ENCODE assay signal across 12 cellular contexts in the genomic region with DNA sequence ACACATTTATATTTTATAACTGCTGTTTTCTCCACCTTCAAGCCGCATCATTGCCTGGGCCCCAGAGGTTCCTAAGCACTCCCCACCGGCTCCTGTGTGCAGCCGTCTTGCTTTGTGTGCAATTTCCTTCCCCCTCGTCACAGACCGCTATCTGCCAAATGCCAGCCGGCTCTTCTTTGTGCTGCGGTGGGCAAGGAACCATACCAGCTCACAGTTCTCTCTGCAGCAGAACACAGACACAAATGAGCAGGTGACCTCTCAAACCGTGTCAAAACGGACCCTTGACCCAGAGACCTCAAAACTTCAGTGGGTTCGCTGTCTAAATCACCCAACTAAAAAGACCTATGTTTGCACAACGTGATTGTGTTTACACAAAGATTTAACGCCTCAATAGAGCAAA.
A peak's percentile ranks its signal among the peaks of the same experiment; 100 is the strongest.
DNase-seq lines count a peak whose midpoint lies in the region; ATAC-seq and TF ChIP-seq lines count a peak whose summit lies in the region.
"Had no signal": no experiment of that assay in that cellular context is flagged by ENCODE, and none has a peak within 500 bp of the region (broad histone marks: within the 10 kb centered on the region; RNA-seq: fewer than 3 reads in every experiment).

No MANE protein-coding gene starts in this region.

- peak overlapping the region; percentile 80 for H3K27ac ChIP-seq in angular gyrus (ENCODE audit: low read depth, low read length)
- H3K27ac ChIP-seq: SK-N-MC had no signal

- H3K27me3 Mint-ChIP-seq in memory B cell = no peaks in the 10 kb centered on the region

- H3K36me3 Mint-ChIP-seq in memory B cell = peaks cover 9% of the 10 kb centered on the region

- H3K9me3 Mint-ChIP-seq in memory B cell = no peaks in the 10 kb centered on the region

- in situ Hi-C loops in GM13976 (cut with MboI; ENCODE audit: low sequenced_read_pairs, unreplicated experiment) = no loop called here

- peak overlapping the region; percentile 60 for H3K27ac Mint-ChIP-seq in memory B cell

- TF ChIP-seq CTCF in GM13976 (IDR thresholded peaks at IDR 0.05; ENCODE audit: borderline replicate concordance, control extremely low read depth, extremely low read depth, insufficient read depth, missing control alignments) = no peak

- ATAC-seq in memory B cell (ENCODE audit: low read depth) (no peak), GM18502 (IDR thresholded peaks at IDR 0.05; ENCODE audit: poor library complexity, unreplicated experiment) (no peak)
- ATAC-seq: GM12878 had no signal

- DNase-seq in DMS153 (lab: John Stamatoyannopoulos, UW) (peak; percentile 17), NCI-H1417 treated with DMSO at 0.1 percent for 48 hours (lab: John Stamatoyannopoulos, UW) (peak; percentile 64), memory B cell (ENCODE audit: low spot score in 2 of 2) (no peak), T-helper 9 cell (no peak), CD1c-positive myeloid dendritic cell (ENCODE audit: extremely low spot score) (no peak), GM13976 (ENCODE audit: low spot score) (no peak)
- DNase-seq: activated CD8-positive, alpha-beta memory T cell treated with anti-CD3 and anti-CD28 coated beads, Interleukin-2, amount 50 U/mL, for 48 hours; NCI-H345 had no signal

- H3K4me3 Mint-ChIP-seq in memory B cell = no peak overlapping the region

- H3K4me1 Mint-ChIP-seq in memory B cell = peaks cover 5% of the 10 kb centered on the region

Comparison
In these comparisons a context has a peak if more than half of its experiments do, and no peak if none do; other contexts are left out.
1. DNase-seq: peak in DMS153 (single experiment) and NCI-H1417 treated with DMSO at 0.1 percent for 48 hours (single experiment); none in memory B cell (0 of 2), T-helper 9 cell (single experiment), CD1c-positive myeloid dendritic cell (single experiment) and GM13976 (single experiment).